ENCODE assay signal across 18 cellular contexts in genomic region chr3:141056716-141057115, GRCh38. TPM values are rescaled to one million over a fixed set of nuclear protein-coding genes. Genes with fewer than 3 reads are reported as not detected.
A peak's percentile ranks its signal among the peaks of the same experiment; 100 is the strongest.
DNase-seq lines count a peak whose midpoint lies in the region; ATAC-seq, FAIRE-seq and TF ChIP-seq lines count a peak whose summit lies in the region.
"Had no signal": no experiment of that assay in that cellular context is flagged by ENCODE, and none has a peak within 500 bp of the region (broad histone marks: within the 10 kb centered on the region; RNA-seq: fewer than 3 reads in every experiment).

No MANE protein-coding gene starts in this region.

- FAIRE-seq in HepG2 (lab: Jason Lieb, UNC), result no peak

- H3K9me3 Mint-ChIP-seq in brain, result peaks cover 0 to 4% (median 3%) of the 10 kb centered on the region in 5 experiments
- peaks cover 4% of the 10 kb centered on the region for H3K9me3 Mint-ChIP-seq in nephron progenitor cell

- H3K36me3 ChIP-seq in right atrium auricular region (no peaks in the 10 kb centered on the region), HepG2 (replicated peaks in 1 of 2; ENCODE audit: control insufficient read depth in 1 of 2, insufficient read depth in 2 of 2, low read length in 2 of 2) (no peaks in the 10 kb centered on the region), ovary (no peaks in the 10 kb centered on the region)
- H3K36me3 ChIP-seq: esophagus squamous epithelium, MG63, thoracic aorta had no signal

- H3K27me3 Mint-ChIP-seq in brain, result peaks cover 6% of the 10 kb centered on the region
- H3K27me3 Mint-ChIP-seq in nephron progenitor cell (ENCODE audit: low read depth, poor library complexity), result peaks cover 6% of the 10 kb centered on the region

- no peak overlapping the region for H3K4me3 ChIP-seq in right atrium auricular region
- H3K4me3 ChIP-seq in HepG2 (replicated peaks in 1 of 3; ENCODE audit: insufficient read depth in 1 of 3, low read depth in 2 of 3, low read length in 3 of 3), result no peak overlapping the region
- no peak overlapping the region for H3K4me3 ChIP-seq in ovary
- H3K4me3 ChIP-seq: esophagus squamous epithelium, MG63, thoracic aorta had no signal

- intact Hi-C loops in Right ventricle myocardium superior (cut with DNase I), result no loop called here
- intact Hi-C loops in HepG2 (cut with micrococcal nuclease; ENCODE audit: unreplicated experiment), result no loop called here
- intact Hi-C loops in ovary (cut with DNase I), result no loop called here

- TF ChIP-seq EP300 in HepG2 (IDR thresholded peaks at IDR 0.05; ENCODE audit: low read depth in 2 of 2, low read length in 2 of 2) (no peak), HepG2 (CRISPR knock-in tag; IDR thresholded peaks at IDR 0.05; ENCODE audit: borderline replicate concordance) (no peak), ovary (IDR thresholded peaks at IDR 0.05) (no peak)

- no peak overlapping the region for H3K9ac ChIP-seq in HepG2 (ENCODE audit: insufficient read depth, low read depth, low read length)

- in situ Hi-C loops in HepG2 (cut with HindIII; ENCODE audit: extremely low pct_ligation_motif_present, low pct_unique_long_range_greater_than_20kb), result no loop called here

- H2AFZ ChIP-seq in HepG2 (ENCODE audit: low read length), result no peak overlapping the region

- WGBS in HepG2 (ENCODE audit: low lambda C conversion rate), result 31% methylated on average over 2 of the region's 7 CpGs
- WGBS in ovary, 3 donors, result 60 to 80% (median 67%) methylated on average over 7 of the region's 7 CpGs

- TF ChIP-seq POLR2A in HepG2 (IDR thresholded peaks at IDR 0.05; ENCODE audit: insufficient read depth in 1 of 2, low read depth in 2 of 2, low read length in 2 of 2) (no peak), ovary (IDR thresholded peaks at IDR 0.05) (no peak)

- POLR2A ChIA-PET in HepG2 (lab: Yijun Ruan, JAX), result no interaction called here

- CTCF ChIA-PET in HepG2 (lab: Yijun Ruan, JAX; ENCODE audit: low intra/inter-chr PET ratio, low total read pairs), result no interaction called here

- H3K4me1 Mint-ChIP-seq in brain (peaks cover 65% of the 10 kb centered on the region), nephron progenitor cell (peaks cover 62% of the 10 kb centered on the region)

- no peaks in the 10 kb centered on the region for H3K79me2 ChIP-seq in HepG2 (ENCODE audit: insufficient read depth, low read length)

- TF ChIP-seq RAD21 in HepG2 (CRISPR knock-in tag; IDR thresholded peaks at IDR 0.05), result no peak

- H3K9me3 ChIP-seq in right atrium auricular region, result no peaks in the 10 kb centered on the region
- no peaks in the 10 kb centered on the region for H3K9me3 ChIP-seq in HepG2 (ENCODE audit: low read length)
- H3K9me3 ChIP-seq in ovary, result no peaks in the 10 kb centered on the region
- H3K9me3 ChIP-seq: esophagus squamous epithelium, MG63, thoracic aorta had no signal

- TF ChIP-seq CTCF in right atrium auricular region (IDR thresholded peaks at IDR 0.05) (no peak), brain (conservative IDR thresholded peaks at IDR 0.05) (no peak), nephron progenitor cell (IDR thresholded peaks at IDR 0.05) (no peak), HepG2 (CRISPR knock-in tag; IDR thresholded peaks at IDR 0.05) (no peak), ovary (IDR thresholded peaks at IDR 0.05) (no peak)

- H3K4me3 Mint-ChIP-seq in brain, result peak overlapping the region in 4 of 5 experiments; percentile 29 to 73 (median 38)
- peak overlapping the region; percentile 45 for H3K4me3 Mint-ChIP-seq in nephron progenitor cell

- H3K27me3 ChIP-seq in right atrium auricular region, result no peaks in the 10 kb centered on the region
- peaks cover 7 to 45% of the 10 kb centered on the region in 2 experiments; a peak in 4 of 5 replicates for H3K27me3 ChIP-seq in HepG2 (ENCODE audit: control insufficient read depth in 1 of 2, insufficient read depth in 2 of 2, low read length in 2 of 2)
- no peaks in the 10 kb centered on the region for H3K27me3 ChIP-seq in ovary

- peaks cover 4% of the 10 kb centered on the region for H3K36me3 Mint-ChIP-seq in brain
- H3K36me3 Mint-ChIP-seq in nephron progenitor cell (ENCODE audit: low read depth), result peaks cover 23% of the 10 kb centered on the region

- peak; percentile 25 for ATAC-seq in Right ventricle myocardium superior (ENCODE audit: poor library complexity)
- ATAC-seq in HepG2, result no peak

- peak overlapping the region in 4 of 5 experiments; percentile 69 to 92 (median 78) for H3K27ac Mint-ChIP-seq in brain
- H3K27ac Mint-ChIP-seq in nephron progenitor cell, result peak overlapping the region; percentile 94

- H3K4me1 ChIP-seq in right atrium auricular region, result peaks cover 0 to 32% of the 10 kb centered on the region in 2 donors
- no peaks in the 10 kb centered on the region for H3K4me1 ChIP-seq in HepG2 (ENCODE audit: insufficient read depth, low read length)
- peaks cover 1% of the 10 kb centered on the region for H3K4me1 ChIP-seq in ovary (ENCODE audit: insufficient read depth)

- DNase-seq in Right ventricle myocardium superior (no peak), right atrium auricular region (ENCODE audit: low spot score) (no peak), nephron progenitor cell (peak; percentile 51), HepG2 (ENCODE audit: low spot score) (no peak), ovary (no peak)
- no peak for DNase-seq in activated CD4-positive, alpha-beta T cell treated with anti-CD3 and anti-CD28 coated beads, Interleukin-2, amount 50 U/mL, for 48 hours
- no peak for DNase-seq in stimulated activated CD4-positive, alpha-beta T cell treated with anti-CD3 and anti-CD28 coated beads, Interleukin-4, amount 100 ng/mL, for 1 hour
- DNase-seq: activated CD8-positive, alpha-beta memory T cell treated with anti-CD3 and anti-CD28 coated beads for 24 hours; activated effector memory CD4-positive, alpha-beta T cell treated with Interleukin-2 at 50 U/mL for 16 hours; esophagus squamous epithelium; hippocampal formation; left cardiac atrium; MG63; OCI-M1 had no signal

- BruUV-seq in HepG2 (replicated peaks; lab: Mats Ljungman, UMichigan), result no TSS peak

- H3K27ac ChIP-seq in right atrium auricular region, result no peak overlapping the region
- H3K27ac ChIP-seq in HepG2 (ENCODE audit: extremely low read length, insufficient read depth, low read length), result no peak overlapping the region
- no peak overlapping the region for H3K27ac ChIP-seq in ovary
- H3K27ac ChIP-seq: esophagus squamous epithelium, thoracic aorta had no signal

- H4K20me1 ChIP-seq in HepG2 (ENCODE audit: insufficient read depth, low read length), result no peaks in the 10 kb centered on the region

- no peak overlapping the region for H3K4me2 ChIP-seq in HepG2 (ENCODE audit: low read depth, low read length)

TF ChIP-seq in HepG2, 621 proteins besides CTCF, POLR2A, EP300 and RAD21:
- TF ChIP-seq GFI1 (CRISPR knock-in tag; IDR thresholded peaks at IDR 0.05; ENCODE audit: borderline replicate concordance) (no peak), ZNF432 (CRISPR knock-in tag; IDR thresholded peaks at IDR 0.05; ENCODE audit: borderline replicate concordance) (no peak), YY1 (IDR thresholded peaks at IDR 0.05; ENCODE audit: insufficient read depth, insufficient replicate concordance, low read depth, low read length) (no peak), ZNF530 (CRISPR knock-in tag; IDR thresholded peaks at IDR 0.05; ENCODE audit: low read depth) (no peak), ELF1 (CRISPR knock-in tag; IDR thresholded peaks at IDR 0.05) (no peak), ZNF34 (CRISPR knock-in tag; IDR thresholded peaks at IDR 0.05; ENCODE audit: borderline replicate concordance) (no peak), JUND (CRISPR knock-in tag; IDR thresholded peaks at IDR 0.05) (no peak), ZNF501 (CRISPR knock-in tag; IDR thresholded peaks at IDR 0.05) (no peak), NR2F2 (IDR thresholded peaks at IDR 0.05; ENCODE audit: borderline replicate concordance, low read depth) (no peak), ZFP41 (CRISPR knock-in tag; IDR thresholded peaks at IDR 0.05; ENCODE audit: borderline replicate concordance) (no peak), GLI4 (CRISPR knock-in tag; IDR thresholded peaks at IDR 0.05; ENCODE audit: borderline replicate concordance) (no peak), FOXM1 (CRISPR knock-in tag; IDR thresholded peaks at IDR 0.05) (no peak), MTA1 (CRISPR knock-in tag; IDR thresholded peaks at IDR 0.05; ENCODE audit: borderline replicate concordance) (no peak)
- TF ChIP-seq, protein P1, sequence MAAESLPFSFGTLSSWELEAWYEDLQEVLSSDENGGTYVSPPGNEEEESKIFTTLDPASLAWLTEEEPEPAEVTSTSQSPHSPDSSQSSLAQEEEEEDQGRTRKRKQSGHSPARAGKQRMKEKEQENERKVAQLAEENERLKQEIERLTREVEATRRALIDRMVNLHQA (CRISPR knock-in tag; IDR thresholded peaks at IDR 0.05), result no peak
TF ChIP-seq in HepG2: peak in this region for 0.

RNA-seq across cellular contexts. Expression of gene SPSB4, which starts 5.6 kb away (rescaled TPM):
- 7.3 TPM for total RNA-seq in Right ventricle myocardium superior
- total RNA-seq in right atrium auricular region, result 1 to 10 TPM; 1.8 to 6.9 TPM
- polyA plus RNA-seq in brain (ENCODE audit: insufficient read depth, low read depth, low replicate concordance), result 5.4 TPM
- not detected in 2 replicates for total RNA-seq in HepG2 (2016; rRNA removed; fragmentation: Illumina TruSeq; extraction: Trizol)
- not detected in 2 replicates for total RNA-seq in HepG2 (2016; cell fraction: cytosol; rRNA removed; fragmentation: Illumina TruSeq; extraction: Trizol; ENCODE audit: low read depth)
- not detected in 2 replicates for total RNA-seq in HepG2 (2016; cell fraction: insoluble cytoplasmic fraction; rRNA removed; fragmentation: Illumina TruSeq; extraction: Trizol)
- total RNA-seq in HepG2 (2016; cell fraction: membrane; rRNA removed; fragmentation: Illumina TruSeq; extraction: Trizol), result not detected in 2 replicates
- not detected in 2 replicates for total RNA-seq in HepG2 (2016; cell fraction: nucleus; rRNA removed; fragmentation: Illumina TruSeq; extraction: Trizol)
- not detected in 2 replicates for polyA plus RNA-seq in HepG2 (2011; rRNA removed)
- polyA plus RNA-seq in HepG2 (2011; cell fraction: cytosol; rRNA removed), result not detected in 2 replicates
- polyA plus RNA-seq in HepG2 (2011; cell fraction: nucleus; rRNA removed), result not detected in 2 replicates
- polyA plus RNA-seq in HepG2 (2012), result not detected in 2 replicates
- polyA plus RNA-seq in HepG2 (2016; cell fraction: cytosol; fragmentation: Illumina TruSeq; extraction: Trizol; ENCODE audit: low read depth), result not detected in 2 replicates
- not detected in 2 replicates for polyA plus RNA-seq in HepG2 (2016; cell fraction: insoluble cytoplasmic fraction; fragmentation: Illumina TruSeq; extraction: Trizol; ENCODE audit: low read depth)
- not detected in 2 replicates for polyA plus RNA-seq in HepG2 (2016; cell fraction: membrane; fragmentation: Illumina TruSeq; extraction: Trizol; ENCODE audit: low read depth)
- polyA plus RNA-seq in HepG2 (2016; cell fraction: nucleus; fragmentation: Illumina TruSeq; extraction: Trizol; ENCODE audit: insufficient read depth, low read depth), result not detected in 2 replicates
- polyA minus RNA-seq in HepG2 (2011; rRNA and poly(A)+ RNA removed; ENCODE audit: low replicate concordance), result not detected in 2 replicates
- polyA minus RNA-seq in HepG2 (2011; cell fraction: cytosol; rRNA and poly(A)+ RNA removed), result not detected in 2 replicates
- polyA minus RNA-seq in HepG2 (2011; cell fraction: nucleus; rRNA and poly(A)+ RNA removed), result not detected in 2 replicates
- under 1 TPM in 2 of 7 donors, not detected in 5; 0.11 to 0.13 TPM for total RNA-seq in ovary
- polyA plus RNA-seq in ovary, result under 1 TPM; 0.07 to 0.57 TPM
- total RNA-seq: esophagus squamous epithelium, HT1080 had no signal
- polyA plus RNA-seq: AG04450 had no signal
